In the genomic region with DNA sequence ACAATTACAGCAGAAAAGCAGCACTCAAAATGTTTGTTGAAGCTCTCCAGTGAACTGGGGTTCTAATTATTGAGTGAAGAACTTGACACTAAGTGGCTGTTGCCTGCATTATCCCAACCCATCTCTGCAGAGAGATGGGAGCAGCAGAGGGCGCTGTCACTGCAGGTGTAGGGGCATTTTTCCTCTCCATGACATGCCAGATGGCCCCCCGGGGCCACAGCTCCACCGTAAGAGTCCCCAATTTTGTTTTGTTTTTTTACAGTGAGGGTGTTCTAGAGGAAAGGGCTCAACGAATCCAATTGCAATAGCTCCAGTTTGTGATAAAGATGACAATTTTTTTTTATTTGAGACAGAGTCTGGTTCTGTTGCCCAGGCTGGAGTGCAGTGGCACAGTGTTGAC, we compare ENCODE assay signal across 8 cellular contexts. TPM values are rescaled to one million over a fixed set of nuclear protein-coding genes. Genes with fewer than 3 reads are reported as not detected.
DNase-seq lines count a peak whose midpoint lies in the region; ATAC-seq and TF ChIP-seq lines count a peak whose summit lies in the region.

No MANE protein-coding gene starts in this region.

- CTCF ChIA-PET in WTC11 (lab: Charles Lee) = interaction anchor here (0.7 to 2.6 kb wide), 24 partner anchors 8 to 1040 kb away, joined by 3 to 22 read pairs (median 4); partner anchors contain the start of genes ADAT2, LTV1, PEX3 and SF3B5

- no peak for TF ChIP-seq EP300 in stomach (IDR thresholded peaks at IDR 0.05)

- H3K36me3 ChIP-seq in fibroblast of lung (ENCODE audit: control insufficient read depth, insufficient read depth, low read length) = no peaks in the 10 kb centered on the region
- H3K36me3 ChIP-seq in stomach = peaks cover 0 to 2% (median 0%) of the 10 kb centered on the region in 4 donors

- peaks cover 4% of the 10 kb centered on the region for H3K27me3 ChIP-seq in fibroblast of lung (ENCODE audit: control insufficient read depth, insufficient read depth, low read length)
- H3K27me3 ChIP-seq in stomach = no peaks in the 10 kb centered on the region

- H3K27me3 Mint-ChIP-seq in WTC11 (ENCODE audit: low read depth) = peaks cover 18% of the 10 kb centered on the region

- no peaks in the 10 kb centered on the region for H3K9me3 ChIP-seq in fibroblast of lung (ENCODE audit: control insufficient read depth, insufficient read depth, low read depth, low read length)
- no peaks in the 10 kb centered on the region for H3K9me3 ChIP-seq in stomach

- TF ChIP-seq POLR2A in stomach (IDR thresholded peaks at IDR 0.05) (no peak), GM18505 (IDR thresholded peaks at IDR 0.05; ENCODE audit: borderline replicate concordance, extremely low read depth, insufficient read depth, insufficient read length) (no peak)

- peaks cover 5% of the 10 kb centered on the region for H3K4me1 ChIP-seq in fibroblast of lung (ENCODE audit: control insufficient read depth, extremely low read depth, insufficient read depth, low read length)
- H3K4me1 ChIP-seq in stomach = peaks cover 12 to 62% (median 43%) of the 10 kb centered on the region in 4 donors

- POLR2A ChIA-PET in WTC11 (lab: Charles Lee) = no interaction called here

- peak; percentile 32 for DNase-seq in activated CD8-positive, alpha-beta memory T cell treated with anti-CD3 and anti-CD28 coated beads, Interleukin-2, amount 50 U/mL, for 4 hours
- no peak for DNase-seq in activated CD8-positive, alpha-beta memory T cell treated with anti-CD3 and anti-CD28 coated beads for 24 hours
- DNase-seq in LNCaP clone FGC (ENCODE audit: low read depth) = no peak
- peak; percentile 80 for DNase-seq in WTC11 (ENCODE audit: low spot score)
- DNase-seq in fibroblast of lung (ENCODE audit: low read depth in 2 of 2) = no peak
- peak; percentile 44 for DNase-seq in stomach
- no peak for DNase-seq in OCI-M2 (lab: John Stamatoyannopoulos, UW; ENCODE audit: unreplicated experiment)

- ATAC-seq in WTC11 = peak; percentile 49
- ATAC-seq in GM18505 (IDR thresholded peaks at IDR 0.05; ENCODE audit: unreplicated experiment) = no peak

- H3K4me1 Mint-ChIP-seq in WTC11 = peaks cover 38% of the 10 kb centered on the region

- TF ChIP-seq CTCF in LNCaP clone FGC (IDR thresholded peaks at IDR 0.05; ENCODE audit: control insufficient read depth, extremely low read depth, insufficient read depth) (peak; percentile 36), WTC11 (IDR thresholded peaks at IDR 0.05) (peak; percentile 58), fibroblast of lung (conservative IDR thresholded peaks at IDR 0.05 in 1 of 2, IDR thresholded peaks at IDR 0.05 in 1 of 2; ENCODE audit: low read depth in 1 of 2, low read length in 2 of 2) (peak; percentile 13 to 26), stomach (IDR thresholded peaks at IDR 0.05) (peak in 3 of 7 experiments; percentile 9 to 52 (median 23))

- no peak overlapping the region for H3K27ac ChIP-seq in fibroblast of lung (ENCODE audit: insufficient read depth, low read length)
- peak overlapping the region in 1 of 5 donors; percentile 92 for H3K27ac ChIP-seq in stomach

- 62 to 68% (median 65%) methylated on average over 4 of the region's 4 CpGs for WGBS in stomach, 5 donors

- no peak overlapping the region for H3K9ac ChIP-seq in fibroblast of lung (ENCODE audit: insufficient read depth, low read length)

- H3K4me2 ChIP-seq in fibroblast of lung (ENCODE audit: extremely low read depth, insufficient read depth, low read length) = no peak overlapping the region

- H3K4me3 ChIP-seq in LNCaP clone FGC (ENCODE audit: low read depth, low read length) (no peak overlapping the region), fibroblast of lung (replicated peaks in 1 of 4; ENCODE audit: control extremely low read depth in 1 of 4, insufficient read depth in 1 of 4, low read depth in 3 of 4, low read length in 4 of 4) (no peak overlapping the region), stomach (no peak overlapping the region)

- intact Hi-C loops in stomach (cut with DNase I; ENCODE audit: low total_unique reads) = no loop called here

- peak overlapping the region; percentile 55 for H3K27ac Mint-ChIP-seq in WTC11

- peak overlapping the region; percentile 28 for H3K4me3 Mint-ChIP-seq in WTC11

- H2AFZ ChIP-seq in fibroblast of lung (ENCODE audit: low read length) = no peak overlapping the region

- peaks cover 23% of the 10 kb centered on the region for H3K79me2 ChIP-seq in fibroblast of lung (ENCODE audit: control insufficient read depth, insufficient read depth, low read length)

- H3K36me3 Mint-ChIP-seq in WTC11 = peaks cover 3% of the 10 kb centered on the region; the same call in 1 of the 2 replicates

- H4K20me1 ChIP-seq in fibroblast of lung (ENCODE audit: control insufficient read depth, extremely low read depth, insufficient read depth, low read length) = no peaks in the 10 kb centered on the region

- H3K9me3 Mint-ChIP-seq in WTC11 = no peaks in the 10 kb centered on the region

TF ChIP-seq in WTC11, 78 proteins besides CTCF, POLR2A, EP300 and RAD21:
- no peak for TF ChIP-seq EMX1 (CRISPR knock-in tag; IDR thresholded peaks at IDR 0.05)
- TF ChIP-seq PRRX2 (CRISPR knock-in tag; IDR thresholded peaks at IDR 0.05) = no peak
- TF ChIP-seq ZNF281 (CRISPR knock-in tag; IDR thresholded peaks at IDR 0.05) = no peak
- no peak for TF ChIP-seq ZNF138 (CRISPR knock-in tag; conservative IDR thresholded peaks at IDR 0.05)
- TF ChIP-seq, protein P1, sequence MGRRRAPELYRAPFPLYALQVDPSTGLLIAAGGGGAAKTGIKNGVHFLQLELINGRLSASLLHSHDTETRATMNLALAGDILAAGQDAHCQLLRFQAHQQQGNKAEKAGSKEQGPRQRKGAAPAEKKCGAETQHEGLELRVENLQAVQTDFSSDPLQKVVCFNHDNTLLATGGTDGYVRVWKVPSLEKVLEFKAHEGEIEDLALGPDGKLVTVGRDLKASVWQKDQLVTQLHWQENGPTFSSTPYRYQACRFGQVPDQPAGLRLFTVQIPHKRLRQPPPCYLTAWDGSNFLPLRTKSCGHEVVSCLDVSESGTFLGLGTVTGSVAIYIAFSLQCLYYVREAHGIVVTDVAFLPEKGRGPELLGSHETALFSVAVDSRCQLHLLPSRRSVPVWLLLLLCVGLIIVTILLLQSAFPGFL (CRISPR knock-in tag; IDR thresholded peaks at IDR 0.05; ENCODE audit: borderline replicate concordance) = no peak
- TF ChIP-seq ARID4B (CRISPR knock-in tag; IDR thresholded peaks at IDR 0.05; ENCODE audit: borderline replicate concordance) = no peak

RNA-seq across cellular contexts. Expression of gene FUCA2, which starts 1.9 kb away (rescaled TPM):
- total RNA-seq in WTC11 (2021) (48.5 to 55.4 TPM (median 51.8 TPM) in 3 replicates), fibroblast of lung (53.7 and 60.8 TPM in 2 replicates), stomach (10 to 100 TPM; 12.9 to 53.8 (median 26.8) TPM)
- polyA plus RNA-seq in fibroblast of lung (107 and 123 TPM in 2 replicates), stomach (10 to 100 TPM; 18.2 to 26.1 (median 25.2) TPM)
- polyA plus RNA-seq in fibroblast of lung (2012) = 86.8 and 115 TPM in 2 replicates
- polyA minus RNA-seq in fibroblast of lung (ENCODE audit: low replicate concordance) = 16.3 and 21.3 TPM in 2 replicates

Comparison
In these comparisons a context has a peak if more than half of its experiments do, and no peak if none do; other contexts are left out.
1. DNase-seq: peak in activated CD8-positive, alpha-beta memory T cell treated with anti-CD3 and anti-CD28 coated beads, Interleukin-2, amount 50 U/mL, for 4 hours (single experiment), WTC11 (single experiment) and stomach (single experiment); none in activated CD8-positive, alpha-beta memory T cell treated with anti-CD3 and anti-CD28 coated beads for 24 hours (single experiment), LNCaP clone FGC (single experiment), fibroblast of lung (0 of 2) and OCI-M2 (single experiment).